8 cellular contexts compared by ENCODE assay signal in genomic region chr9:101397746-101398334, GRCh38. TPM values are rescaled to one million over a fixed set of nuclear protein-coding genes. Genes with fewer than 3 reads are reported as not detected.
A peak's percentile ranks its signal among the peaks of the same experiment; 100 is the strongest.
DNase-seq lines count a peak whose midpoint lies in the region; ATAC-seq and TF ChIP-seq lines count a peak whose summit lies in the region.

No MANE protein-coding gene starts in this region.

- peaks cover 73% of the 10 kb centered on the region for H3K36me3 Mint-ChIP-seq in CD8-positive, alpha-beta T cell

- H3K27ac ChIP-seq in CD8-positive, alpha-beta T cell (ENCODE audit: low read depth, low read length), result peak overlapping the region; percentile 98
- H3K27ac ChIP-seq in GM23248, result peak overlapping the region; percentile 72

- ATAC-seq in CD8-positive, alpha-beta T cell, result peak; percentile 2
- ATAC-seq in SK-N-SH treated with all-trans-retinoic acid at 6 μM for 48 hours, result peak; percentile 1

- POLR2A ChIA-PET in CD8-positive, alpha-beta T cell (lab: Charles Lee), result interaction anchor here (0.9 to 1.6 kb wide), 6 partner anchors 11 to 174 kb away, joined by 3 to 19 read pairs (median 3); partner anchors contain the start of gene RNF20

- peaks cover 79% of the 10 kb centered on the region for H3K4me1 Mint-ChIP-seq in CD8-positive, alpha-beta T cell (ENCODE audit: low read depth)

- H3K9me3 Mint-ChIP-seq in CD8-positive, alpha-beta T cell, result peaks cover 8% of the 10 kb centered on the region

- no peaks in the 10 kb centered on the region for H3K9me3 ChIP-seq in CD8-positive, alpha-beta T cell (ENCODE audit: low read length)
- H3K9me3 ChIP-seq in GM23248 (ENCODE audit: low read depth), result no peaks in the 10 kb centered on the region

- H3K27ac Mint-ChIP-seq in CD8-positive, alpha-beta T cell, result peak overlapping the region; percentile 99

- H4K20me1 ChIP-seq in GM23248 (ENCODE audit: insufficient read depth), result peaks cover 3% of the 10 kb centered on the region; the same call in 1 of the 2 replicates

- H3K4me1 ChIP-seq in CD8-positive, alpha-beta T cell (ENCODE audit: insufficient read depth, low read length), result peaks cover 54% of the 10 kb centered on the region
- H3K4me1 ChIP-seq in GM23248 (ENCODE audit: insufficient read depth), result peaks cover 13% of the 10 kb centered on the region

- H3K9me2 ChIP-seq in GM23248 (ENCODE audit: insufficient read depth), result no peaks in the 10 kb centered on the region

- H3K36me3 ChIP-seq in CD8-positive, alpha-beta T cell (ENCODE audit: insufficient read depth, low read length), result peaks cover 8% of the 10 kb centered on the region
- peaks cover 36% of the 10 kb centered on the region for H3K36me3 ChIP-seq in GM23248 (ENCODE audit: low read depth)

- peak overlapping the region; percentile 92 for H2AFZ ChIP-seq in GM23248

- peak overlapping the region; percentile 93 for H3K9ac ChIP-seq in GM23248

- H3K27me3 Mint-ChIP-seq in CD8-positive, alpha-beta T cell (ENCODE audit: low read depth), result no peaks in the 10 kb centered on the region

- H3K4me3 Mint-ChIP-seq in CD8-positive, alpha-beta T cell, result peak overlapping the region; percentile 97

- peak overlapping the region; percentile 87 for H3K4me3 ChIP-seq in CD8-positive, alpha-beta T cell (ENCODE audit: low read depth, low read length)
- H3K4me3 ChIP-seq in GM23248 (peak overlapping the region; percentile 85), fibroblast of mammary gland (ENCODE audit: control insufficient read depth, low read depth, low read length) (peak overlapping the region; percentile 81), retinal pigment epithelial cell (ENCODE audit: low read length) (peak overlapping the region; percentile 96)

- CTCF ChIA-PET in CD8-positive, alpha-beta T cell (lab: Charles Lee), result interaction anchor here (1.3 to 1.4 kb wide), 2 partner anchors 9 to 134 kb away, joined by 4 to 5 read pairs; no protein-coding TSS in a partner anchor

- intact Hi-C loops in CD8-positive, alpha-beta T cell (cut with DNase I, micrococcal nuclease), result loop anchor here (1.0 to 10.0 kb wide), 8 partner anchors 135 to 1573 kb away; partner anchors contain the start of genes RNF20 (in 2 of the 2), STX17 (in 2 of the 2), ERP44 (in 1 of the 2) and INVS (in 1 of the 2)

- 5% methylated on average over 11 of the region's 11 CpGs for WGBS in GM23248 (ENCODE audit: low coverage in 1 of 2, low lambda C conversion rate in 2 of 2, missing lambda C conversion rate in 2 of 2), 2 experiments

- in situ Hi-C loops in GM23248 (cut with MboI), result no loop called here

- peaks cover 96% of the 10 kb centered on the region for H3K79me2 ChIP-seq in GM23248 (ENCODE audit: insufficient read depth)

- peak in 1 of 7 experiments; percentile 29 for DNase-seq in CD8-positive, alpha-beta T cell
- no peak for DNase-seq in GM23248
- DNase-seq in fibroblast of mammary gland (ENCODE audit: low read depth), result peak; percentile 22
- no peak for DNase-seq in retinal pigment epithelial cell (ENCODE audit: low read depth)
- no peak for DNase-seq in amniotic stem cell (lab: John Stamatoyannopoulos, UW)
- DNase-seq in activated CD8-positive, alpha-beta memory T cell treated with anti-CD3 and anti-CD28 coated beads, Interleukin-2, amount 50 U/mL, for 4 hours, result no peak
- no peak for DNase-seq in dedifferentiated amniotic fluid mesenchymal stem cell (ENCODE audit: extremely low spot score)

- H3F3A ChIP-seq in GM23248 (ENCODE audit: insufficient read depth), result no peaks in the 10 kb centered on the region

- peak overlapping the region; percentile 89 for H3K4me2 ChIP-seq in GM23248 (ENCODE audit: unreplicated experiment)

- no peaks in the 10 kb centered on the region for H3K27me3 ChIP-seq in CD8-positive, alpha-beta T cell (ENCODE audit: insufficient read depth, low read length)
- no peaks in the 10 kb centered on the region for H3K27me3 ChIP-seq in GM23248 (replicated peaks; ENCODE audit: insufficient read depth)

- no peak for TF ChIP-seq CTCF in CD8-positive, alpha-beta T cell (IDR thresholded peaks at IDR 0.05)
- TF ChIP-seq CTCF in fibroblast of mammary gland (conservative IDR thresholded peaks at IDR 0.05; ENCODE audit: control insufficient read depth, insufficient read depth, low read depth, low read length) (no peak), retinal pigment epithelial cell (conservative IDR thresholded peaks at IDR 0.05; ENCODE audit: low read depth, low read length) (no peak)

TF ChIP-seq in SK-N-SH treated with all-trans-retinoic acid at 6 μM for 48 hours, 23 proteins besides CTCF, POLR2A, EP300 and RAD21 (continues in another document):
- no peak for TF ChIP-seq ZFP30 (CRISPR knock-in tag; IDR thresholded peaks at IDR 0.05)
- TF ChIP-seq ZNF70 (CRISPR knock-in tag; IDR thresholded peaks at IDR 0.05), result no peak
- TF ChIP-seq ZFP3 (CRISPR knock-in tag; IDR thresholded peaks at IDR 0.05), result no peak
- TF ChIP-seq CREB5 (CRISPR knock-in tag; IDR thresholded peaks at IDR 0.05; ENCODE audit: low read depth), result no peak
- TF ChIP-seq BACH2 (CRISPR knock-in tag; IDR thresholded peaks at IDR 0.05; ENCODE audit: borderline replicate concordance), result no peak
- TF ChIP-seq ARNTL (CRISPR knock-in tag; IDR thresholded peaks at IDR 0.05; ENCODE audit: borderline replicate concordance, low read depth), result no peak
- no peak for TF ChIP-seq SNAI2 (CRISPR knock-in tag; IDR thresholded peaks at IDR 0.05)
- TF ChIP-seq RARB (CRISPR knock-in tag; IDR thresholded peaks at IDR 0.05), result no peak
- TF ChIP-seq, protein P1, sequence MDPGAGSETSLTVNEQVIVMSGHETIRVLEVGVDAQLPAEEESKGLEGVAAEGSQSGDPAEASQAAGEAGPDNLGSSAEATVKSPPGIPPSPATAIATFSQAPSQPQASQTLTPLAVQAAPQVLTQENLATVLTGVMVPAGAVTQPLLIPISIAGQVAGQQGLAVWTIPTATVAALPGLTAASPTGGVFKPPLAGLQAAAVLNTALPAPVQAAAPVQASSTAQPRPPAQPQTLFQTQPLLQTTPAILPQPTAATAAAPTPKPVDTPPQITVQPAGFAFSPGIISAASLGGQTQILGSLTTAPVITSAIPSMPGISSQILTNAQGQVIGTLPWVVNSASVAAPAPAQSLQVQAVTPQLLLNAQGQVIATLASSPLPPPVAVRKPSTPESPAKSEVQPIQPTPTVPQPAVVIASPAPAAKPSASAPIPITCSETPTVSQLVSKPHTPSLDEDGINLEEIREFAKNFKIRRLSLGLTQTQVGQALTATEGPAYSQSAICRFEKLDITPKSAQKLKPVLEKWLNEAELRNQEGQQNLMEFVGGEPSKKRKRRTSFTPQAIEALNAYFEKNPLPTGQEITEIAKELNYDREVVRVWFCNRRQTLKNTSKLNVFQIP (CRISPR knock-in tag; IDR thresholded peaks at IDR 0.05; ENCODE audit: borderline replicate concordance, low read depth), result no peak
- no peak for TF ChIP-seq OSR1 (CRISPR knock-in tag; IDR thresholded peaks at IDR 0.05)
- TF ChIP-seq GLIS3 (CRISPR knock-in tag; IDR thresholded peaks at IDR 0.05), result no peak
- TF ChIP-seq PATZ1 (CRISPR knock-in tag; IDR thresholded peaks at IDR 0.05; ENCODE audit: borderline replicate concordance), result no peak

RNA-seq across cellular contexts. Expression of gene MRPL50, which starts 0.6 kb away (rescaled TPM):
- 1 to 10 TPM; 7.5 to 8.4 TPM for total RNA-seq in CD8-positive, alpha-beta T cell
- 5.8 and 11.5 TPM in 2 replicates for total RNA-seq in GM23248 (2014; rRNA removed; shearing (Covaris generic))
- 18.0 and 19.3 TPM in 2 replicates for polyA plus RNA-seq in GM23248 (2016; fragmentation: Nextera tagmentation; extraction: Ambion mirVana)

RNA-seq across cellular contexts. Expression of gene ZNF189, which starts 0.8 kb away (rescaled TPM):
- 1 to 10 TPM; 4.0 to 5.2 TPM for total RNA-seq in CD8-positive, alpha-beta T cell
- 10.2 and 16.6 TPM in 2 replicates for total RNA-seq in GM23248 (2014; rRNA removed; shearing (Covaris generic))
- 7.0 and 7.1 TPM in 2 replicates for polyA plus RNA-seq in GM23248 (2016; fragmentation: Nextera tagmentation; extraction: Ambion mirVana)

RNA-seq across cellular contexts. Expression of gene BAAT, which starts 13.0 kb away (rescaled TPM):
- total RNA-seq in CD8-positive, alpha-beta T cell, result not detected
- not detected in 2 replicates for total RNA-seq in GM23248 (2014; rRNA removed; shearing (Covaris generic))
- 0.19 TPM in 1 of 2 replicates, not detected in the other for polyA plus RNA-seq in GM23248 (2016; fragmentation: Nextera tagmentation; extraction: Ambion mirVana)

RNA-seq across cellular contexts. Expression of gene ALDOB, which starts 37.7 kb away (rescaled TPM):
- not detected for total RNA-seq in CD8-positive, alpha-beta T cell
- total RNA-seq in GM23248 (2014; rRNA removed; shearing (Covaris generic)), result not detected in 2 replicates
- 0.08 TPM in 1 of 2 replicates, not detected in the other for polyA plus RNA-seq in GM23248 (2016; fragmentation: Nextera tagmentation; extraction: Ambion mirVana)
